1 cellular context compared by ENCODE assay signal in the genomic region with DNA sequence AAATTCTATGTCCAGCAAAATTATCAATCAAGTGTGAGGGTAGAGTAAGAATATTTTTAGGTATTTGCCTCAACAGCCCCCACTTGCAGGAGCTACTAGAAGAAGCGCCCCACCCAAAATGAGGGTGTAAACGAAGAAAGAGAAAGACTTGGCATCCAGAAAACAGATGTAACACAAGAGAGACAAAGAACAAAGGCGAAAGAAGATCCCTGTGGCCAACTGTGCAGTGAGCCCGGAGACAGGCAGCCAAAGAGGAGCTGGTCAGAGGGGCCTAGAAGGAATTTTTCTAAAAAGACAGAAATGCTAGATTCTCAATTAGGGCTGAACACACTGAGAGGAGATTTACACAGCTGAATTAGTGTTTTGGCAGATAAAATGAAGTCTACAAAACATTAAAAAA.
TF ChIP-seq lines count a peak whose summit lies in the region.

No MANE protein-coding gene starts in this region.

TF ChIP-seq in SK-N-SH treated with all-trans-retinoic acid at 6 μM for 48 hours, 23 proteins besides CTCF, POLR2A, EP300 and RAD21 (continued from another document):
- TF ChIP-seq ZNF565 (CRISPR knock-in tag; conservative IDR thresholded peaks at IDR 0.05; ENCODE audit: low read depth) (no peak), ISL1 (CRISPR knock-in tag; IDR thresholded peaks at IDR 0.05) (no peak), BACH2 (CRISPR knock-in tag; IDR thresholded peaks at IDR 0.05; ENCODE audit: borderline replicate concordance) (no peak), ARNTL (CRISPR knock-in tag; IDR thresholded peaks at IDR 0.05; ENCODE audit: borderline replicate concordance, low read depth) (no peak), SNAI2 (CRISPR knock-in tag; IDR thresholded peaks at IDR 0.05) (no peak), ZFP3 (CRISPR knock-in tag; IDR thresholded peaks at IDR 0.05) (no peak), CSDC2 (CRISPR knock-in tag; IDR thresholded peaks at IDR 0.05) (no peak)
TF ChIP-seq in SK-N-SH treated with all-trans-retinoic acid at 6 μM for 48 hours: peak in this region for 0.
